Comparison of ENCODE assay signal across 12 cellular contexts in the genomic region with DNA sequence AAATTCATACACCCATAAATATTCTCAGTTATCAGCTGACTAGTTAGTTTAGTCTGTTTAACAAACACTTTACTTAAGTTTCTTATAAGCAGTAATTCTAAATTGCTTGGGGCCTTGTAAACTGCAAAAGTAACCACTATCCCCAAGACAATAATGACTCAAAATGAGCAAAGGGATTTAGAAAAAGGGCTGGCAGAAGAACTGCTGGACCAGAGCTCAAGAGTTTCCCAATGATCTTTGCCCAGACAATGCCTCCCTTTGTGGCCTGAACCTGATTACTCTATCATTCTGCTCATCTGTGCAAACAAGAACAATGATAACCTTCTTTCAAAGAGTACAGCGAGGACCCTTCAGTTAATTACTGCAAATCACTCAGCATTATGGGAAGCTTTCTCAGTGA.
DNase-seq lines count a peak whose midpoint lies in the region; ATAC-seq and TF ChIP-seq lines count a peak whose summit lies in the region.
"Had no signal": no experiment of that assay in that cellular context is flagged by ENCODE, and none has a peak within 500 bp of the region (broad histone marks: within the 10 kb centered on the region; RNA-seq: fewer than 3 reads in every experiment).

No MANE protein-coding gene starts in this region.

- peaks cover 25% of the 10 kb centered on the region for H3K36me3 Mint-ChIP-seq in nephron (ENCODE audit: low read depth)

- no peaks in the 10 kb centered on the region for H3K79me2 ChIP-seq in GM23248 (ENCODE audit: insufficient read depth)

- H3F3A ChIP-seq in GM23248 (ENCODE audit: insufficient read depth): peaks cover 41% of the 10 kb centered on the region

- H3K9ac ChIP-seq in GM23248: no peak overlapping the region; the same call in 1 of the 2 replicates

- peaks cover 33% of the 10 kb centered on the region for H3K4me1 ChIP-seq in GM23248 (ENCODE audit: insufficient read depth)
- H3K4me1 ChIP-seq: colonic mucosa, tibial artery had no signal

- WGBS in GM23248 (ENCODE audit: low coverage in 1 of 2, low lambda C conversion rate in 2 of 2, missing lambda C conversion rate in 2 of 2), 2 experiments: 6 to 11% methylated on average over 1 of the region's 1 CpG

- no peaks in the 10 kb centered on the region for H3K27me3 ChIP-seq in GM23248 (replicated peaks; ENCODE audit: insufficient read depth)
- H3K27me3 ChIP-seq: colonic mucosa, tibial artery had no signal

- peak overlapping the region in 1 of 3 experiments; percentile 20 for H3K4me3 Mint-ChIP-seq in nephron
- H3K4me3 Mint-ChIP-seq: CD8-positive, alpha-beta T cell had no signal

- H3K4me3 ChIP-seq in GM23248: no peak overlapping the region
- H3K4me3 ChIP-seq in epithelial cell of esophagus (ENCODE audit: low read length): no peak overlapping the region
- H3K4me3 ChIP-seq: colonic mucosa, tibial artery had no signal

- TF ChIP-seq CTCF in epithelial cell of esophagus (IDR thresholded peaks at IDR 0.05; ENCODE audit: insufficient read depth, low read depth, low read length, missing control alignments): no peak
- no peak for TF ChIP-seq CTCF in nephron (IDR thresholded peaks at IDR 0.05; ENCODE audit: unreplicated experiment in 3 of 3)

- H3K27me3 Mint-ChIP-seq in nephron (ENCODE audit: low read depth): no peaks in the 10 kb centered on the region

- in situ Hi-C loops in GM23248 (cut with MboI): no loop called here

- H3K4me2 ChIP-seq in GM23248 (ENCODE audit: unreplicated experiment): peak overlapping the region; percentile 71

- peak overlapping the region; percentile 22 to 94 (median 51) for H3K27ac Mint-ChIP-seq in nephron
- H3K27ac Mint-ChIP-seq: CD8-positive, alpha-beta T cell had no signal

- no peak overlapping the region for H2AFZ ChIP-seq in GM23248

- H3K4me1 Mint-ChIP-seq in nephron: peaks cover 36% of the 10 kb centered on the region

- no peaks in the 10 kb centered on the region for H3K9me3 Mint-ChIP-seq in nephron
- H3K9me3 Mint-ChIP-seq: CD8-positive, alpha-beta T cell had no signal

- H3K9me3 ChIP-seq in GM23248 (ENCODE audit: low read depth): no peaks in the 10 kb centered on the region
- H3K9me3 ChIP-seq: colonic mucosa, tibial artery had no signal

- H4K20me1 ChIP-seq in GM23248 (ENCODE audit: insufficient read depth): no peaks in the 10 kb centered on the region

- no peaks in the 10 kb centered on the region for H3K36me3 ChIP-seq in GM23248 (ENCODE audit: low read depth)
- H3K36me3 ChIP-seq: colonic mucosa, tibial artery had no signal

- no peaks in the 10 kb centered on the region for H3K9me2 ChIP-seq in GM23248 (ENCODE audit: insufficient read depth)

- DNase-seq in GM23248: peak; percentile 90
- peak; percentile 87 to 91 for DNase-seq in NCI-H526 (lab: John Stamatoyannopoulos, UW)
- DNase-seq in epithelial cell of esophagus (ENCODE audit: low read depth): peak; percentile 52
- DNase-seq: CD8-positive, alpha-beta T cell; colonic mucosa; stimulated activated CD4-positive, alpha-beta T cell treated with anti-CD3 and anti-CD28 coated beads, Interleukin-4, amount 100 ng/mL, for 24 hours; tibial artery had no signal

- ATAC-seq in HG02763 (IDR thresholded peaks at IDR 0.05; ENCODE audit: unreplicated experiment) (no peak), GM19035 (IDR thresholded peaks at IDR 0.05; ENCODE audit: unreplicated experiment) (no peak), HG03565 (IDR thresholded peaks at IDR 0.05; ENCODE audit: unreplicated experiment) (no peak), HG02610 (IDR thresholded peaks at IDR 0.05; ENCODE audit: unreplicated experiment) (no peak)
- ATAC-seq: CD8-positive, alpha-beta T cell had no signal

- H3K27ac ChIP-seq in GM23248: peak overlapping the region; percentile 65
- H3K27ac ChIP-seq: colonic mucosa, tibial artery had no signal
